17 cellular contexts compared by ENCODE assay signal in genomic region chr9:91038483-91039124, GRCh38.
DNase-seq lines count a peak whose midpoint lies in the region; ATAC-seq, FAIRE-seq and TF ChIP-seq lines count a peak whose summit lies in the region.
"Had no signal": no experiment of that assay in that cellular context is flagged by ENCODE, and none has a peak within 500 bp of the region (broad histone marks: within the 10 kb centered on the region; RNA-seq: fewer than 3 reads in every experiment).

No MANE protein-coding gene starts in this region.

- TF ChIP-seq CTCF in Caco-2 (IDR thresholded peaks at IDR 0.05; ENCODE audit: insufficient read depth in 1 of 2, low read depth in 1 of 2, low read length in 1 of 2, severe bottlenecking in 1 of 2, unreplicated experiment in 1 of 2) (no peak), RWPE1 (conservative IDR thresholded peaks at IDR 0.05; ENCODE audit: low read depth) (no peak), H1 (IDR thresholded peaks at IDR 0.05; ENCODE audit: control extremely low read depth in 1 of 3, insufficient read depth in 1 of 3, low read depth in 1 of 3, low read length in 3 of 3) (no peak), osteocyte (IDR thresholded peaks at IDR 0.05) (no peak), dorsolateral prefrontal cortex (IDR thresholded peaks at IDR 0.05 in 54 of 56, conservative IDR thresholded peaks at IDR 0.05 in 2 of 56; ENCODE audit: low read depth in 1 of 56, partially characterized antibody in 56 of 56) (no peak)

- H3K9me3 ChIP-seq in Caco-2 (no peaks in the 10 kb centered on the region), H1 (ENCODE audit: insufficient read depth in 2 of 2, low read depth in 1 of 2, low read length in 1 of 2) (no peaks in the 10 kb centered on the region)
- H3K9me3 ChIP-seq: prostate gland had no signal

- peak overlapping the region; percentile 98 for H2AK5ac ChIP-seq in H1 (ENCODE audit: low read depth, low read length)

- no peak overlapping the region for H3K56ac ChIP-seq in H1 (replicated peaks; ENCODE audit: insufficient read length, low read depth, low read length)

- H2BK15ac ChIP-seq in H1 (ENCODE audit: low read length), result peak overlapping the region; percentile 66; the same call in 1 of the 2 replicates

- no peaks in the 10 kb centered on the region for H3K79me2 ChIP-seq in H1 (ENCODE audit: control insufficient read depth in 1 of 2, insufficient read depth in 2 of 2, low read length in 2 of 2)

- H3K4me2 ChIP-seq in H1 (ENCODE audit: insufficient read depth in 1 of 2, low read depth in 2 of 2, low read length in 2 of 2), result no peak overlapping the region
- H3K4me2 ChIP-seq: GM23338 had no signal

- H3K4me1 ChIP-seq in Caco-2 (peaks cover 22% of the 10 kb centered on the region), H1 (replicated peaks in 1 of 4; ENCODE audit: control insufficient read depth in 3 of 4, insufficient read depth in 4 of 4, low read length in 3 of 4) (peaks cover 0 to 2% (median 0%) of the 10 kb centered on the region in 4 experiments; a peak in 1 of 7 replicates)
- H3K4me1 ChIP-seq: prostate gland had no signal

- H3K14ac ChIP-seq in H1 (ENCODE audit: insufficient read length), result no peak overlapping the region

- H3K23ac ChIP-seq in H1 (ENCODE audit: insufficient read length), result no peak overlapping the region

- no peaks in the 10 kb centered on the region for H3K36me3 ChIP-seq in Caco-2 (ENCODE audit: control insufficient read depth, insufficient read depth, low read length)
- H3K36me3 ChIP-seq in H1 (ENCODE audit: control insufficient read depth in 2 of 4, insufficient read depth in 4 of 4, low read length in 3 of 4), result no peaks in the 10 kb centered on the region
- H3K36me3 ChIP-seq: prostate gland had no signal

- H4K20me1 ChIP-seq in H1 (replicated peaks in 1 of 2; ENCODE audit: control insufficient read depth in 1 of 2, insufficient read depth in 2 of 2, low read length in 2 of 2), result peaks cover 0 to 2% of the 10 kb centered on the region in 2 experiments

- no peak overlapping the region for H4K91ac ChIP-seq in H1 (replicated peaks; ENCODE audit: insufficient read length, low read length)

- H3K9me3 Mint-ChIP-seq in Caco-2 (ENCODE audit: unreplicated experiment) (no peaks in the 10 kb centered on the region), osteocyte (ENCODE audit: unreplicated experiment) (no peaks in the 10 kb centered on the region)
- H3K9me3 Mint-ChIP-seq: GM23338 had no signal

- no peak for TF ChIP-seq RAD21 in H1 (IDR thresholded peaks at IDR 0.05 in 1 of 2, conservative IDR thresholded peaks at IDR 0.05 in 1 of 2; ENCODE audit: low read depth in 2 of 2, low read length in 2 of 2)

- H2BK20ac ChIP-seq in H1 (ENCODE audit: low read length), result no peak overlapping the region

- no peak for FAIRE-seq in H1 (lab: Jason Lieb, UNC)
- FAIRE-seq: frontal cortex had no signal

- no peak overlapping the region for H2AFZ ChIP-seq in H1 (ENCODE audit: low read length)

- intact Hi-C loops in Caco-2 (cut with micrococcal nuclease; ENCODE audit: unreplicated experiment), result loop anchor here (10.0 kb wide), 2 partner anchors 124 to 156 kb away; no protein-coding TSS in a partner anchor
- intact Hi-C loops in Right ventricle myocardium superior (cut with DNase I), result loop anchor here (5.0 kb wide), 1 partner anchor 384 kb away; the partner anchor contains the start of gene NFIL3
- intact Hi-C loops in dorsolateral prefrontal cortex (cut with DNase I), result loop anchor here (2.0 to 10.0 kb wide), 7 partner anchors 56 to 646 kb away; partner anchors contain the start of gene NFIL3 (in 1 of the 2)

- H3K27me3 ChIP-seq in Caco-2 (replicated peaks; ENCODE audit: control insufficient read depth, insufficient read depth, low read length) (no peaks in the 10 kb centered on the region), H1 (replicated peaks in 1 of 4; ENCODE audit: control insufficient read depth in 3 of 4, extremely low read depth in 1 of 4, insufficient read depth in 3 of 4, low read length in 3 of 4) (no peaks in the 10 kb centered on the region), dorsolateral prefrontal cortex (no peaks in the 10 kb centered on the region)

- no peak for ATAC-seq in Right ventricle myocardium superior (ENCODE audit: poor library complexity)
- ATAC-seq: GM23338 had no signal

- WGBS in H1 (ENCODE audit: extremely low coverage in 1 of 2, insufficient coverage in 1 of 2, insufficient read length in 1 of 2, insufficient replicate concordance in 2 of 2, low coverage in 1 of 2, low lambda C conversion rate in 2 of 2, missing lambda C conversion rate in 1 of 2), 2 experiments, result 86% methylated on average over 10 of the region's 10 CpGs; no CpG with 5 or more reads in 1 of the 2 experiments

- no peak overlapping the region for H3K18ac ChIP-seq in H1 (ENCODE audit: extremely low read depth, low read length)

- H3K27me3 Mint-ChIP-seq in Caco-2 (ENCODE audit: insufficient read depth, unreplicated experiment) (no peaks in the 10 kb centered on the region), osteocyte (ENCODE audit: unreplicated experiment) (no peaks in the 10 kb centered on the region)

- H3K4me3 Mint-ChIP-seq in Caco-2 (ENCODE audit: unreplicated experiment), result peak overlapping the region; percentile 33
- no peak overlapping the region for H3K4me3 Mint-ChIP-seq in osteocyte (ENCODE audit: unreplicated experiment)
- H3K4me3 Mint-ChIP-seq: CD4-positive, CD25-positive, alpha-beta regulatory T cell; GM23338 had no signal

- no peak overlapping the region for H4K5ac ChIP-seq in H1 (ENCODE audit: insufficient read length, low read depth, low read length)

- peaks cover 5% of the 10 kb centered on the region for H3K36me3 Mint-ChIP-seq in Caco-2 (ENCODE audit: insufficient read depth, unreplicated experiment)
- no peaks in the 10 kb centered on the region for H3K36me3 Mint-ChIP-seq in osteocyte (ENCODE audit: unreplicated experiment)
- H3K36me3 Mint-ChIP-seq: CD4-positive, CD25-positive, alpha-beta regulatory T cell had no signal

- no peak overlapping the region for H3K4me3 ChIP-seq in Caco-2 (ENCODE audit: low read depth, low read length)
- H3K4me3 ChIP-seq in H1 (ENCODE audit: extremely low read depth in 1 of 4, insufficient read depth in 2 of 4, low read depth in 3 of 4, low read length in 4 of 4), result no peak overlapping the region
- H3K4me3 ChIP-seq in dorsolateral prefrontal cortex, result no peak overlapping the region
- H3K4me3 ChIP-seq: GM23338, prostate gland had no signal

- H3K23me2 ChIP-seq in H1 (ENCODE audit: low read depth, low read length), result no peaks in the 10 kb centered on the region

- no peak for TF ChIP-seq EP300 in H1 (IDR thresholded peaks at IDR 0.05; ENCODE audit: borderline replicate concordance in 1 of 2, low read depth in 2 of 2, low read length in 2 of 2)

- H3K79me1 ChIP-seq in H1 (ENCODE audit: low read depth, low read length), result no peaks in the 10 kb centered on the region

- H3K4me1 Mint-ChIP-seq in Caco-2 (ENCODE audit: low read depth, unreplicated experiment), result peaks cover 17% of the 10 kb centered on the region
- peaks cover 20% of the 10 kb centered on the region for H3K4me1 Mint-ChIP-seq in osteocyte (ENCODE audit: unreplicated experiment)

- 0 out of 2 replicates have a peak overlapping the region, but pooled peaks have one; percentile 57 for H4K8ac ChIP-seq in H1 (ENCODE audit: extremely low read depth, insufficient read depth, low read length)

- CTCF ChIA-PET in Caco-2 (lab: Charles Lee), result no interaction called here
- CTCF ChIA-PET in RWPE1 (lab: Yijun Ruan, JAX), result no interaction called here
- CTCF ChIA-PET in H1 (lab: Charles Lee; ENCODE audit: partially characterized antibody), result interaction anchor here (0.6 to 7.7 kb wide), 3 partner anchors 57 to 387 kb away, joined by 4 to 68 read pairs (median 45); partner anchors contain the start of gene NFIL3

- H3K27ac Mint-ChIP-seq in Caco-2 (ENCODE audit: unreplicated experiment) (peak overlapping the region; percentile 56), osteocyte (ENCODE audit: unreplicated experiment) (peak overlapping the region; percentile 75)
- H3K27ac Mint-ChIP-seq: CD4-positive, CD25-positive, alpha-beta regulatory T cell; GM23338 had no signal

- H2BK5ac ChIP-seq in H1 (ENCODE audit: low read depth, low read length), result no peak overlapping the region; the same call in 1 of the 2 replicates

- DNase-seq in Caco-2, result no peak
- DNase-seq in RWPE1 (ENCODE audit: low spot score), result no peak
- no peak for DNase-seq in H1 (ENCODE audit: low read depth in 1 of 2, low spot score in 2 of 2)
- no peak for DNase-seq in osteocyte (ENCODE audit: extremely low spot score, unreplicated experiment)
- no peak for DNase-seq in OCI-M2 (lab: John Stamatoyannopoulos, UW; ENCODE audit: unreplicated experiment)
- no peak for DNase-seq in DMS153 (lab: John Stamatoyannopoulos, UW)
- no peak for DNase-seq in Right ventricle myocardium superior
- no peak for DNase-seq in dorsolateral prefrontal cortex
- DNase-seq: activated T-cell treated with anti-CD3 and anti-CD28 coated beads for 4 hours; CD4-positive, CD25-positive, alpha-beta regulatory T cell; Karpas-422; NCI-H1694 treated with DMSO at 0.1 percent for 48 hours; NCI-H524 treated with DMSO at 0.1 percent for 48 hours; RPMI8226 had no signal

- peak overlapping the region in 1 of 4 experiments; percentile 28; a peak in 1 of 7 replicates for H3K9ac ChIP-seq in H1 (replicated peaks in 1 of 4; ENCODE audit: extremely low read depth in 1 of 4, low read depth in 3 of 4, low read length in 3 of 4)

- no peak overlapping the region for H2BK120ac ChIP-seq in H1 (replicated peaks; ENCODE audit: low read depth, low read length)

- POLR2A ChIA-PET in Caco-2 (lab: Charles Lee), result no interaction called here
- POLR2A ChIA-PET in RWPE1 (lab: Yijun Ruan, JAX; ENCODE audit: low non-redundant PET), result no interaction called here
- POLR2A ChIA-PET in H1 (lab: Charles Lee; ENCODE audit: partially characterized antibody), result no interaction called here

- no peak overlapping the region for H3K4ac ChIP-seq in H1 (replicated peaks; ENCODE audit: insufficient read length, low read depth, low read length)

- BruUV-seq in Caco-2 (replicated peaks; lab: Mats Ljungman, UMichigan), result no TSS peak

- H3K27ac ChIP-seq in RWPE1 (peak overlapping the region; percentile 66), H1 (ENCODE audit: low read depth, low read length) (no peak overlapping the region), dorsolateral prefrontal cortex (no peak overlapping the region)

- H2BK12ac ChIP-seq in H1 (ENCODE audit: low read depth, low read length), result peak overlapping the region; percentile 95; the same call in 1 of the 2 replicates

- TF ChIP-seq POLR2A in H1 (IDR thresholded peaks at IDR 0.05; ENCODE audit: control extremely low read depth in 1 of 2, low read depth in 2 of 2, low read length in 2 of 2), result no peak

TF ChIP-seq in H1, 55 proteins besides CTCF, POLR2A, EP300 and RAD21:
- TF ChIP-seq TBP (IDR thresholded peaks at IDR 0.05; ENCODE audit: low read depth, low read length), result no peak
- TF ChIP-seq E2F6 (IDR thresholded peaks at IDR 0.05), result no peak
- TF ChIP-seq SP2 (IDR thresholded peaks at IDR 0.05; ENCODE audit: low read length), result no peak
- no peak for TF ChIP-seq TAF1 (IDR thresholded peaks at IDR 0.05; ENCODE audit: low read depth, low read length)
